29 cellular contexts compared by ENCODE assay signal in genomic region chr20:20501128-20501527, GRCh38.
"Had no signal": no experiment of that assay in that cellular context is flagged by ENCODE, and none has a peak within 500 bp of the region (broad histone marks: within the 10 kb centered on the region; RNA-seq: fewer than 3 reads in every experiment).

No MANE protein-coding gene starts in this region.

- H3K27ac ChIP-seq: neural progenitor cell, ovary, parathyroid adenoma, psoas muscle, right lobe of liver, sigmoid colon, suprapubic skin, testis, tibial artery, transverse colon, upper lobe of right lung, uterus had no signal

- H3K4me1 Mint-ChIP-seq: natural killer cell; stimulated activated naive CD8-positive, alpha-beta T cell treated with anti-CD3 and anti-CD28 coated beads, Interleukin-15, amount 100 ng/mL, for 72 hours had no signal

- H3K27me3 Mint-ChIP-seq: progenitor cell of endocrine pancreas; stimulated activated memory B cell treated with anti-CD40 and anti-IgM and Interleukin-4, amounts not matched to agents 10 μg/mL and 1 μg/mL and 100 μg/mL, for 72 hours; stimulated activated naive CD8-positive, alpha-beta T cell treated with anti-CD3 and anti-CD28 coated beads, Interleukin-15, amount 100 ng/mL, for 72 hours; type B pancreatic cell had no signal

- H3K36me3 ChIP-seq: neural progenitor cell, ovary, uterus had no signal

- H3K4me3 Mint-ChIP-seq: natural killer cell; nephron; neural progenitor cell; stimulated activated memory B cell treated with anti-CD40 and anti-IgM and Interleukin-4, amounts not matched to agents 10 μg/mL and 1 μg/mL and 100 μg/mL, for 72 hours; stimulated activated naive CD8-positive, alpha-beta T cell treated with anti-CD3 and anti-CD28 coated beads, Interleukin-15, amount 100 ng/mL, for 72 hours; type B pancreatic cell had no signal

- H3K9me3 ChIP-seq: ovary, psoas muscle, right lobe of liver, sigmoid colon, suprapubic skin, testis, tibial artery, transverse colon, upper lobe of right lung, uterus had no signal

- DNase-seq: natural killer cell; occipital lobe; ovary; posterior cingulate gyrus; psoas muscle; right cardiac atrium; right lobe of liver; sigmoid colon; small intestine; stimulated activated CD4-positive, alpha-beta T cell treated with anti-CD3 and anti-CD28 coated beads, Interleukin-1b, Interleukin-23, amount 100 ng/mL, for 48 hours; stimulated activated CD4-positive, alpha-beta T cell treated with anti-CD3 and anti-CD28 coated beads, Interleukin-4, amount 100 ng/mL, for 1 hour; stimulated activated CD4-positive, alpha-beta T cell treated with anti-CD3 and anti-CD28 coated beads, Interleukin-4, amount 100 ng/mL, for 4 hours; stimulated activated CD8-positive, alpha-beta memory T cell treated with anti-CD3 and anti-CD28 coated beads, Interleukin-4, amount 100 ng/mL, for 48 hours; stimulated activated naive CD4-positive, alpha-beta T cell; stimulated activated naive CD8-positive, alpha-beta T cell treated with anti-CD3 and anti-CD28 coated beads, Interleukin-15, amount 100 ng/mL, for 72 hours; stimulated activated naive CD8-positive, alpha-beta T cell treated with anti-CD3 and anti-CD28 coated beads, Interleukin-15, Interleukin-2, amounts not matched to agents 100 U/mL and 50 U/mL, for 24 hours; substantia nigra; testis; tibial artery; transverse colon; upper lobe of right lung; uterus had no signal

- H3K9me3 Mint-ChIP-seq: natural killer cell; nephron; neural progenitor cell; stimulated activated memory B cell treated with anti-CD40 and anti-IgM and Interleukin-4, amounts not matched to agents 10 μg/mL and 1 μg/mL and 100 μg/mL, for 72 hours; stimulated activated naive CD8-positive, alpha-beta T cell treated with anti-CD3 and anti-CD28 coated beads, Interleukin-15, amount 100 ng/mL, for 72 hours; type B pancreatic cell had no signal

- H3K27ac Mint-ChIP-seq: natural killer cell; nephron; neural progenitor cell; progenitor cell of endocrine pancreas; stimulated activated memory B cell treated with anti-CD40 and anti-IgM and Interleukin-4, amounts not matched to agents 10 μg/mL and 1 μg/mL and 100 μg/mL, for 72 hours; type B pancreatic cell had no signal

- ATAC-seq: natural killer cell; psoas muscle; right cardiac atrium; right lobe of liver; stimulated activated memory B cell treated with anti-CD40 and anti-IgM and Interleukin-4, amounts not matched to agents 10 μg/mL and 1 μg/mL and 100 μg/mL, for 72 hours; stimulated activated naive CD8-positive, alpha-beta T cell treated with anti-CD3 and anti-CD28 coated beads, Interleukin-15, amount 100 ng/mL, for 72 hours; stimulated activated naive CD8-positive, alpha-beta T cell treated with anti-CD3 and anti-CD28 coated beads, Interleukin-15, Interleukin-2, amounts not matched to agents 100 U/mL and 50 U/mL, for 24 hours; upper lobe of right lung had no signal
